In the genomic region with DNA sequence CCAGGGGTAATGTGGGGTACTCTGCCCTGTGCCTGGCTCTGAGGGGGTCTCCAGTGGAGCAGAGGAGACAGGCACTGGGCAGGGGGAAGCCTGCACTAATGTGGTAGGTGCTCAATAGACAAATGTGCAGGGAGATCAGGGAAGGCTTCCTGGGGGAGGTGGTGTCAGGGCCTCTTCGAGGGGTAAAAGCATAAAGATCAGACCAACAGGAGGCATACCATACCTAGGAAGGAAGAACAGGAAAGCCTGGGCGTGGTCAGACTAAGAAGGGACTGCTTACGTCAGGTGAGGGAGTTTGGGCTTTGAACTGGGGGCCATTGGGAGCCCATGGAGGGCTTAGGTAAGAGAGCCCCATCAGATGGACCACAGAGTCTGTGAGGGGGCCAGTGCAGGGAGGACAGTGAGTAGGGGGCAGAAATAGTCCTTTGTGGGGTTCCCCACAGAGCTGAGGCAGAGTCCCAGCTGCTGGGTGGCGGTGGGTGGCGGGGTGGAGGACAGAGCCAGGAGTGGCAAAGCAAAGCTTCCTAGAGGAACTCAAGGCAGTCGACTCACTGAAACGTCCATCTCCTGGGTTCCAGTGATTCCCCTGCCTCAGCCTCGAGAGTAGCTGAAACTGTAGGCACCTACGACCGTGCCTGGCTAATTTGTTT, we compare ENCODE assay signal across 15 cellular contexts. TPM values are rescaled to one million over a fixed set of nuclear protein-coding genes. Genes with fewer than 3 reads are reported as not detected.
DNase-seq lines count a peak whose midpoint lies in the region; ATAC-seq, FAIRE-seq and TF ChIP-seq lines count a peak whose summit lies in the region.
"Had no signal": no experiment of that assay in that cellular context is flagged by ENCODE, and none has a peak within 500 bp of the region (broad histone marks: within the 10 kb centered on the region; RNA-seq: fewer than 3 reads in every experiment).

No MANE protein-coding gene starts in this region.

- CTCF ChIA-PET in HepG2 (lab: Yijun Ruan, JAX; ENCODE audit: low intra/inter-chr PET ratio, low total read pairs), result no interaction called here

- TF ChIP-seq CTCF in HepG2 (CRISPR knock-in tag; IDR thresholded peaks at IDR 0.05) (no peak), right lobe of liver (IDR thresholded peaks at IDR 0.05) (no peak), bronchial epithelial cell (IDR thresholded peaks at IDR 0.05; ENCODE audit: insufficient read depth, low read length, severe bottlenecking) (no peak)

- in situ Hi-C loops in HepG2 (cut with HindIII; ENCODE audit: extremely low pct_ligation_motif_present, low pct_unique_long_range_greater_than_20kb), result no loop called here

- DNase-seq in HepG2 (ENCODE audit: low spot score), result no peak
- no peak for DNase-seq in right lobe of liver
- peak; percentile 52 for DNase-seq in Karpas-422
- DNase-seq in bronchial epithelial cell (ENCODE audit: low read depth), result peak; percentile 12
- no peak for DNase-seq in activated gamma-delta T cell (lab: John Stamatoyannopoulos, UW)
- no peak for DNase-seq in NCI-H446 treated with DMSO at 0.1 percent for 48 hours (lab: John Stamatoyannopoulos, UW)
- DNase-seq: activated CD4-positive, alpha-beta T cell treated with anti-CD3 and anti-CD28 coated beads for 36 hours; C1 segment of cervical spinal cord; NCI-H2029 treated with DMSO at 0.1 percent for 48 hours had no signal

- no peaks in the 10 kb centered on the region for H3K27me3 ChIP-seq in HepG2 (ENCODE audit: control insufficient read depth in 1 of 2, insufficient read depth in 2 of 2, low read length in 2 of 2)
- no peaks in the 10 kb centered on the region for H3K27me3 ChIP-seq in right lobe of liver
- H3K27me3 ChIP-seq in Karpas-422 (ENCODE audit: low read length), result no peaks in the 10 kb centered on the region
- H3K27me3 ChIP-seq in bronchial epithelial cell (ENCODE audit: control insufficient read depth, insufficient read depth, low read length), result no peaks in the 10 kb centered on the region

- H3K4me3 ChIP-seq in HepG2 (replicated peaks in 1 of 3; ENCODE audit: insufficient read depth in 1 of 3, low read depth in 2 of 3, low read length in 3 of 3), result peak overlapping the region in 1 of 3 experiments; percentile 27; a peak in 1 of 6 replicates
- H3K4me3 ChIP-seq in right lobe of liver, result no peak overlapping the region
- no peak overlapping the region for H3K4me3 ChIP-seq in Karpas-422 (ENCODE audit: low read length)
- H3K4me3 ChIP-seq in bronchial epithelial cell (ENCODE audit: low read depth, low read length), result no peak overlapping the region

- FAIRE-seq in HepG2 (lab: Jason Lieb, UNC) (no peak), bronchial epithelial cell (lab: Jason Lieb, UNC) (no peak)

- TF ChIP-seq POLR2A in HepG2 (IDR thresholded peaks at IDR 0.05; ENCODE audit: insufficient read depth in 1 of 2, low read depth in 2 of 2, low read length in 2 of 2), result no peak
- no peak for TF ChIP-seq POLR2A in right lobe of liver (IDR thresholded peaks at IDR 0.05)

- no peak for TF ChIP-seq EP300 in HepG2 (IDR thresholded peaks at IDR 0.05; ENCODE audit: low read depth in 2 of 2, low read length in 2 of 2)
- TF ChIP-seq EP300 in HepG2 (CRISPR knock-in tag; IDR thresholded peaks at IDR 0.05; ENCODE audit: borderline replicate concordance), result no peak

- H3K9me2 ChIP-seq in Karpas-422 (replicated peaks; ENCODE audit: insufficient read depth, low read length), result no peaks in the 10 kb centered on the region

- H3K36me3 ChIP-seq in HepG2 (replicated peaks in 1 of 2; ENCODE audit: control insufficient read depth in 1 of 2, insufficient read depth in 2 of 2, low read length in 2 of 2) (no peaks in the 10 kb centered on the region), right lobe of liver (no peaks in the 10 kb centered on the region), Karpas-422 (ENCODE audit: insufficient read depth, low read length) (no peaks in the 10 kb centered on the region), bronchial epithelial cell (ENCODE audit: control insufficient read depth, insufficient read depth, low read length) (no peaks in the 10 kb centered on the region)

- H3K9me3 ChIP-seq in HepG2 (ENCODE audit: low read length) (no peaks in the 10 kb centered on the region), right lobe of liver (no peaks in the 10 kb centered on the region), Karpas-422 (ENCODE audit: low read length) (no peaks in the 10 kb centered on the region)

- peak overlapping the region; percentile 68 for H3K4me2 ChIP-seq in HepG2 (ENCODE audit: low read depth, low read length)
- no peak overlapping the region for H3K4me2 ChIP-seq in Karpas-422 (ENCODE audit: low read depth, low read length, poor library complexity, severe bottlenecking)

- POLR2A ChIA-PET in HepG2 (lab: Yijun Ruan, JAX), result interaction anchor here (1.3 kb wide), 1 partner anchor 12 kb away, joined by 4 read pairs; no protein-coding TSS in a partner anchor

- intact Hi-C loops in HepG2 (cut with micrococcal nuclease; ENCODE audit: unreplicated experiment) (no loop called here), right lobe of liver (cut with DNase I) (no loop called here)

- H3K27ac ChIP-seq in HepG2 (ENCODE audit: extremely low read length, insufficient read depth, low read length), result no peak overlapping the region
- no peak overlapping the region for H3K27ac ChIP-seq in right lobe of liver
- H3K27ac ChIP-seq in Karpas-422 (ENCODE audit: low read length), result no peak overlapping the region

- H4K20me1 ChIP-seq in HepG2 (ENCODE audit: insufficient read depth, low read length), result no peaks in the 10 kb centered on the region
- no peaks in the 10 kb centered on the region; the same call in 1 of the 2 replicates for H4K20me1 ChIP-seq in Karpas-422 (ENCODE audit: insufficient read depth, low read depth, low read length)

- H3K9ac ChIP-seq in HepG2 (ENCODE audit: insufficient read depth, low read depth, low read length) (peak overlapping the region; percentile 26; the same call in 1 of the 2 replicates), Karpas-422 (ENCODE audit: low read length) (no peak overlapping the region)

- no peak for ATAC-seq in HepG2
- no peak for ATAC-seq in right lobe of liver
- ATAC-seq in HG03439 (IDR thresholded peaks at IDR 0.05; ENCODE audit: unreplicated experiment), result no peak
- ATAC-seq: activated CD4-positive, alpha-beta T cell treated with anti-CD3 and anti-CD28 coated beads for 36 hours; esophagus mucosa had no signal

- 44% methylated on average over 8 of the region's 10 CpGs for WGBS in HepG2 (ENCODE audit: low lambda C conversion rate)
- 53% methylated on average over 5 of the region's 10 CpGs for WGBS in right lobe of liver (ENCODE audit: insufficient coverage, low coverage, low lambda C conversion rate, missing lambda C conversion rate)

- peaks cover 44% of the 10 kb centered on the region for H3K4me1 ChIP-seq in HepG2 (ENCODE audit: insufficient read depth, low read length)
- H3K4me1 ChIP-seq in right lobe of liver, result peaks cover 0 to 12% (median 0%) of the 10 kb centered on the region in 4 donors
- H3K4me1 ChIP-seq in Karpas-422 (ENCODE audit: low read length), result no peaks in the 10 kb centered on the region

- H2AFZ ChIP-seq in HepG2 (ENCODE audit: low read length) (no peak overlapping the region), Karpas-422 (ENCODE audit: low read length) (no peak overlapping the region)

- no peak for TF ChIP-seq RAD21 in HepG2 (CRISPR knock-in tag; IDR thresholded peaks at IDR 0.05)

- H3K79me2 ChIP-seq in HepG2 (ENCODE audit: insufficient read depth, low read length) (no peaks in the 10 kb centered on the region), Karpas-422 (ENCODE audit: low read length) (no peaks in the 10 kb centered on the region)

- BruUV-seq in HepG2 (replicated peaks; lab: Mats Ljungman, UMichigan), result no TSS peak

RNA-seq across cellular contexts. Expression of a gene that starts 8.8 kb away (rescaled TPM):
- total RNA-seq in HepG2 (2016; rRNA removed; fragmentation: Illumina TruSeq; extraction: Trizol), result 0.07 TPM in 2 replicates
- total RNA-seq in HepG2 (2016; cell fraction: cytosol; rRNA removed; fragmentation: Illumina TruSeq; extraction: Trizol; ENCODE audit: low read depth), result 0.30 TPM in 1 of 2 replicates, not detected in the other
- total RNA-seq in HepG2 (2016; cell fraction: insoluble cytoplasmic fraction; rRNA removed; fragmentation: Illumina TruSeq; extraction: Trizol), result 0.09 and 0.30 TPM in 2 replicates
- total RNA-seq in HepG2 (2016; cell fraction: membrane; rRNA removed; fragmentation: Illumina TruSeq; extraction: Trizol), result 0.15 and 0.17 TPM in 2 replicates
- 0.09 and 0.22 TPM in 2 replicates for total RNA-seq in HepG2 (2016; cell fraction: nucleus; rRNA removed; fragmentation: Illumina TruSeq; extraction: Trizol)
- polyA plus RNA-seq in HepG2 (2011; rRNA removed), result 0.17 TPM in 2 replicates
- 0.05 and 0.13 TPM in 2 replicates for polyA plus RNA-seq in HepG2 (2011; cell fraction: cytosol; rRNA removed)
- polyA plus RNA-seq in HepG2 (2011; cell fraction: nucleus; rRNA removed), result 0.73 and 1.3 TPM in 2 replicates
- polyA plus RNA-seq in HepG2 (2012), result 1.5 and 1.8 TPM in 2 replicates
- 0.23 and 0.25 TPM in 2 replicates for polyA plus RNA-seq in HepG2 (2016; cell fraction: cytosol; fragmentation: Illumina TruSeq; extraction: Trizol; ENCODE audit: low read depth)
- polyA plus RNA-seq in HepG2 (2016; cell fraction: insoluble cytoplasmic fraction; fragmentation: Illumina TruSeq; extraction: Trizol; ENCODE audit: low read depth), result 0.54 and 0.83 TPM in 2 replicates
- 0.34 and 0.41 TPM in 2 replicates for polyA plus RNA-seq in HepG2 (2016; cell fraction: membrane; fragmentation: Illumina TruSeq; extraction: Trizol; ENCODE audit: low read depth)
- 1.3 and 1.5 TPM in 2 replicates for polyA plus RNA-seq in HepG2 (2016; cell fraction: nucleus; fragmentation: Illumina TruSeq; extraction: Trizol; ENCODE audit: insufficient read depth, low read depth)
- polyA minus RNA-seq in HepG2 (2011; rRNA and poly(A)+ RNA removed; ENCODE audit: low replicate concordance), result 0.34 TPM in 1 of 2 replicates, not detected in the other
- polyA minus RNA-seq in HepG2 (2011; cell fraction: cytosol; rRNA and poly(A)+ RNA removed), result 0.97 and 1.1 TPM in 2 replicates
- 0.25 and 0.26 TPM in 2 replicates for polyA minus RNA-seq in HepG2 (2011; cell fraction: nucleus; rRNA and poly(A)+ RNA removed)
- under 1 TPM in 4 of 6 experiments, not detected in 2; 0.07 to 0.37 (median 0.12) TPM for total RNA-seq in right lobe of liver
- total RNA-seq in Karpas-422 (2014; rRNA removed; shearing (Covaris generic); ENCODE audit: low replicate concordance), result not detected in 2 replicates
- total RNA-seq in bronchial epithelial cell, result 0.13 TPM in 1 of 2 replicates, not detected in the other
- total RNA-seq: RPMI7951, subcutaneous adipose tissue had no signal

RNA-seq across cellular contexts. Expression of a gene that starts 22.9 kb away (rescaled TPM):
- total RNA-seq in HepG2 (2016; rRNA removed; fragmentation: Illumina TruSeq; extraction: Trizol) (4.0 and 8.0 TPM in 2 replicates), right lobe of liver (1 to 10 TPM; 1.5 to 9.6 (median 3.5) TPM), bronchial epithelial cell (7.6 and 13.2 TPM in 2 replicates)
- 0.97 and 1.0 TPM in 2 replicates for total RNA-seq in HepG2 (2016; cell fraction: cytosol; rRNA removed; fragmentation: Illumina TruSeq; extraction: Trizol; ENCODE audit: low read depth)
- 4.0 and 9.1 TPM in 2 replicates for total RNA-seq in HepG2 (2016; cell fraction: insoluble cytoplasmic fraction; rRNA removed; fragmentation: Illumina TruSeq; extraction: Trizol)
- 2.2 and 3.4 TPM in 2 replicates for total RNA-seq in HepG2 (2016; cell fraction: membrane; rRNA removed; fragmentation: Illumina TruSeq; extraction: Trizol)
- total RNA-seq in HepG2 (2016; cell fraction: nucleus; rRNA removed; fragmentation: Illumina TruSeq; extraction: Trizol), result 7.5 and 8.2 TPM in 2 replicates
- 10.3 and 14.6 TPM in 2 replicates for polyA plus RNA-seq in HepG2 (2011; rRNA removed)
- polyA plus RNA-seq in HepG2 (2011; cell fraction: cytosol; rRNA removed), result 6.6 and 7.8 TPM in 2 replicates
- polyA plus RNA-seq in HepG2 (2011; cell fraction: nucleus; rRNA removed), result 7.6 and 8.4 TPM in 2 replicates
- 10.1 and 12.0 TPM in 2 replicates for polyA plus RNA-seq in HepG2 (2012)
- 0.41 and 0.42 TPM in 2 replicates for polyA plus RNA-seq in HepG2 (2016; cell fraction: cytosol; fragmentation: Illumina TruSeq; extraction: Trizol; ENCODE audit: low read depth)
- 2.8 and 3.6 TPM in 2 replicates for polyA plus RNA-seq in HepG2 (2016; cell fraction: insoluble cytoplasmic fraction; fragmentation: Illumina TruSeq; extraction: Trizol; ENCODE audit: low read depth)
- 0.65 and 1.00 TPM in 2 replicates for polyA plus RNA-seq in HepG2 (2016; cell fraction: membrane; fragmentation: Illumina TruSeq; extraction: Trizol; ENCODE audit: low read depth)
- 8.0 and 10.3 TPM in 2 replicates for polyA plus RNA-seq in HepG2 (2016; cell fraction: nucleus; fragmentation: Illumina TruSeq; extraction: Trizol; ENCODE audit: insufficient read depth, low read depth)
- 13.5 and 26.2 TPM in 2 replicates for polyA minus RNA-seq in HepG2 (2011; rRNA and poly(A)+ RNA removed; ENCODE audit: low replicate concordance)
- 10.5 and 13.4 TPM in 2 replicates for polyA minus RNA-seq in HepG2 (2011; cell fraction: cytosol; rRNA and poly(A)+ RNA removed)
- 5.5 and 7.0 TPM in 2 replicates for polyA minus RNA-seq in HepG2 (2011; cell fraction: nucleus; rRNA and poly(A)+ RNA removed)
- not detected in 2 replicates for total RNA-seq in Karpas-422 (2014; rRNA removed; shearing (Covaris generic); ENCODE audit: low replicate concordance)
- total RNA-seq: activated CD4-positive, alpha-beta T cell treated with anti-CD3 and anti-CD28 coated beads for 36 hours; T-helper 1 cell treated with Interleukin-12 subunit alpha and Interleukin-12 subunit beta and Interleukin-4 antibody, amounts not matched to agents 30 ng/mL and 1 ng/mL, for 36 hours had no signal
- polyA plus RNA-seq: neural cell had no signal

RNA-seq across cellular contexts. Expression of a gene that starts 35.4 kb away (rescaled TPM):
- total RNA-seq in HepG2 (2016; rRNA removed; fragmentation: Illumina TruSeq; extraction: Trizol), result 1.3 and 1.7 TPM in 2 replicates
- 0.61 and 0.62 TPM in 2 replicates for total RNA-seq in HepG2 (2016; cell fraction: cytosol; rRNA removed; fragmentation: Illumina TruSeq; extraction: Trizol; ENCODE audit: low read depth)
- 1.1 and 1.6 TPM in 2 replicates for total RNA-seq in HepG2 (2016; cell fraction: insoluble cytoplasmic fraction; rRNA removed; fragmentation: Illumina TruSeq; extraction: Trizol)
- 1.6 and 1.7 TPM in 2 replicates for total RNA-seq in HepG2 (2016; cell fraction: membrane; rRNA removed; fragmentation: Illumina TruSeq; extraction: Trizol)
- 1.2 and 1.7 TPM in 2 replicates for total RNA-seq in HepG2 (2016; cell fraction: nucleus; rRNA removed; fragmentation: Illumina TruSeq; extraction: Trizol)
- 2.4 and 3.1 TPM in 2 replicates for polyA plus RNA-seq in HepG2 (2011; rRNA removed)
- 2.1 and 2.9 TPM in 2 replicates for polyA plus RNA-seq in HepG2 (2011; cell fraction: cytosol; rRNA removed)
- polyA plus RNA-seq in HepG2 (2011; cell fraction: nucleus; rRNA removed), result 8.0 and 8.2 TPM in 2 replicates
- 3.2 TPM in 2 replicates for polyA plus RNA-seq in HepG2 (2012)
- 0.58 and 0.84 TPM in 2 replicates for polyA plus RNA-seq in HepG2 (2016; cell fraction: cytosol; fragmentation: Illumina TruSeq; extraction: Trizol; ENCODE audit: low read depth)
- polyA plus RNA-seq in HepG2 (2016; cell fraction: insoluble cytoplasmic fraction; fragmentation: Illumina TruSeq; extraction: Trizol; ENCODE audit: low read depth), result 1.7 and 2.0 TPM in 2 replicates
- polyA plus RNA-seq in HepG2 (2016; cell fraction: membrane; fragmentation: Illumina TruSeq; extraction: Trizol; ENCODE audit: low read depth), result 1.4 and 1.6 TPM in 2 replicates
- polyA plus RNA-seq in HepG2 (2016; cell fraction: nucleus; fragmentation: Illumina TruSeq; extraction: Trizol; ENCODE audit: insufficient read depth, low read depth), result 3.6 and 4.8 TPM in 2 replicates
- 6.3 and 14.8 TPM in 2 replicates for polyA minus RNA-seq in HepG2 (2011; rRNA and poly(A)+ RNA removed; ENCODE audit: low replicate concordance)
- 1.1 and 1.3 TPM in 2 replicates for polyA minus RNA-seq in HepG2 (2011; cell fraction: cytosol; rRNA and poly(A)+ RNA removed)
- 1.9 and 2.9 TPM in 2 replicates for polyA minus RNA-seq in HepG2 (2011; cell fraction: nucleus; rRNA and poly(A)+ RNA removed)
- total RNA-seq in right lobe of liver, result 1 to 10 TPM; 3.7 to 6.3 (median 4.9) TPM
- 6.0 and 8.9 TPM in 2 replicates for total RNA-seq in Karpas-422 (2014; rRNA removed; shearing (Covaris generic); ENCODE audit: low replicate concordance)
- 9.2 and 19.5 TPM in 2 replicates for total RNA-seq in bronchial epithelial cell

RNA-seq across cellular contexts. Expression of a gene that starts 38.3 kb away (rescaled TPM):
- total RNA-seq in HepG2 (2016; rRNA removed; fragmentation: Illumina TruSeq; extraction: Trizol) (8.7 and 10.8 TPM in 2 replicates), right lobe of liver (10 to 100 TPM in 5 of 6 experiments, 1 to 10 TPM in 1; 9.7 to 22.1 (median 15.6) TPM), bronchial epithelial cell (10.0 and 11.9 TPM in 2 replicates)
- 3.9 and 4.1 TPM in 2 replicates for total RNA-seq in HepG2 (2016; cell fraction: cytosol; rRNA removed; fragmentation: Illumina TruSeq; extraction: Trizol; ENCODE audit: low read depth)
- 7.6 and 11.7 TPM in 2 replicates for total RNA-seq in HepG2 (2016; cell fraction: insoluble cytoplasmic fraction; rRNA removed; fragmentation: Illumina TruSeq; extraction: Trizol)
- 11.5 and 13.1 TPM in 2 replicates for total RNA-seq in HepG2 (2016; cell fraction: membrane; rRNA removed; fragmentation: Illumina TruSeq; extraction: Trizol)
- 8.3 and 8.5 TPM in 2 replicates for total RNA-seq in HepG2 (2016; cell fraction: nucleus; rRNA removed; fragmentation: Illumina TruSeq; extraction: Trizol)
- 9.0 and 14.8 TPM in 2 replicates for polyA plus RNA-seq in HepG2 (2011; rRNA removed)
- polyA plus RNA-seq in HepG2 (2011; cell fraction: cytosol; rRNA removed), result 8.8 and 11.2 TPM in 2 replicates
- 42.0 and 50.6 TPM in 2 replicates for polyA plus RNA-seq in HepG2 (2011; cell fraction: nucleus; rRNA removed)
- polyA plus RNA-seq in HepG2 (2012), result 17.3 and 19.9 TPM in 2 replicates
- polyA plus RNA-seq in HepG2 (2016; cell fraction: cytosol; fragmentation: Illumina TruSeq; extraction: Trizol; ENCODE audit: low read depth), result 3.9 and 4.4 TPM in 2 replicates
- 10.5 and 15.1 TPM in 2 replicates for polyA plus RNA-seq in HepG2 (2016; cell fraction: insoluble cytoplasmic fraction; fragmentation: Illumina TruSeq; extraction: Trizol; ENCODE audit: low read depth)
- polyA plus RNA-seq in HepG2 (2016; cell fraction: membrane; fragmentation: Illumina TruSeq; extraction: Trizol; ENCODE audit: low read depth), result 8.5 and 10.6 TPM in 2 replicates
- polyA plus RNA-seq in HepG2 (2016; cell fraction: nucleus; fragmentation: Illumina TruSeq; extraction: Trizol; ENCODE audit: insufficient read depth, low read depth), result 25.7 and 31.5 TPM in 2 replicates
- polyA minus RNA-seq in HepG2 (2011; rRNA and poly(A)+ RNA removed; ENCODE audit: low replicate concordance), result 17.6 and 23.5 TPM in 2 replicates
- 10.0 and 13.0 TPM in 2 replicates for polyA minus RNA-seq in HepG2 (2011; cell fraction: cytosol; rRNA and poly(A)+ RNA removed)
- polyA minus RNA-seq in HepG2 (2011; cell fraction: nucleus; rRNA and poly(A)+ RNA removed), result 11.2 and 11.7 TPM in 2 replicates
- 10.4 and 14.4 TPM in 2 replicates for total RNA-seq in Karpas-422 (2014; rRNA removed; shearing (Covaris generic); ENCODE audit: low replicate concordance)

RNA-seq across cellular contexts. Expression of a gene that starts 49.2 kb away (rescaled TPM):
- total RNA-seq in HepG2 (2016; rRNA removed; fragmentation: Illumina TruSeq; extraction: Trizol) (0.83 and 1.0 TPM in 2 replicates), right lobe of liver (1 to 10 TPM in 3 of 6 experiments, under 1 TPM in 3; 0.42 to 2.9 (median 1.3) TPM), bronchial epithelial cell (1.8 and 1.9 TPM in 2 replicates)
- total RNA-seq in HepG2 (2016; cell fraction: cytosol; rRNA removed; fragmentation: Illumina TruSeq; extraction: Trizol; ENCODE audit: low read depth), result 3.2 and 3.7 TPM in 2 replicates
- total RNA-seq in HepG2 (2016; cell fraction: insoluble cytoplasmic fraction; rRNA removed; fragmentation: Illumina TruSeq; extraction: Trizol), result 0.56 and 1.1 TPM in 2 replicates
- 1.6 and 2.1 TPM in 2 replicates for total RNA-seq in HepG2 (2016; cell fraction: membrane; rRNA removed; fragmentation: Illumina TruSeq; extraction: Trizol)
- 0.81 TPM in 1 of 2 replicates, not detected in the other for total RNA-seq in HepG2 (2016; cell fraction: nucleus; rRNA removed; fragmentation: Illumina TruSeq; extraction: Trizol)
- 0.14 and 0.20 TPM in 2 replicates for polyA plus RNA-seq in HepG2 (2011; rRNA removed)
- polyA plus RNA-seq in HepG2 (2011; cell fraction: cytosol; rRNA removed), result 0.25 and 0.55 TPM in 2 replicates
- 1.0 and 1.6 TPM in 2 replicates for polyA plus RNA-seq in HepG2 (2011; cell fraction: nucleus; rRNA removed)
- polyA plus RNA-seq in HepG2 (2012), result 0.25 and 0.69 TPM in 2 replicates
- polyA plus RNA-seq in HepG2 (2016; cell fraction: cytosol; fragmentation: Illumina TruSeq; extraction: Trizol; ENCODE audit: low read depth), result 7.2 and 8.1 TPM in 2 replicates
- 0.49 and 1.4 TPM in 2 replicates for polyA plus RNA-seq in HepG2 (2016; cell fraction: insoluble cytoplasmic fraction; fragmentation: Illumina TruSeq; extraction: Trizol; ENCODE audit: low read depth)
- 4.1 and 4.2 TPM in 2 replicates for polyA plus RNA-seq in HepG2 (2016; cell fraction: membrane; fragmentation: Illumina TruSeq; extraction: Trizol; ENCODE audit: low read depth)
- 0.90 and 1.3 TPM in 2 replicates for polyA plus RNA-seq in HepG2 (2016; cell fraction: nucleus; fragmentation: Illumina TruSeq; extraction: Trizol; ENCODE audit: insufficient read depth, low read depth)
- polyA minus RNA-seq in HepG2 (2011; rRNA and poly(A)+ RNA removed; ENCODE audit: low replicate concordance), result 0.30 and 1.5 TPM in 2 replicates
- not detected in 2 replicates for polyA minus RNA-seq in HepG2 (2011; cell fraction: cytosol; rRNA and poly(A)+ RNA removed)
- not detected in 2 replicates for polyA minus RNA-seq in HepG2 (2011; cell fraction: nucleus; rRNA and poly(A)+ RNA removed)
- not detected in 2 replicates for total RNA-seq in Karpas-422 (2014; rRNA removed; shearing (Covaris generic); ENCODE audit: low replicate concordance)
- total RNA-seq: subcutaneous adipose tissue had no signal
- polyA plus RNA-seq: neural cell had no signal

Comparison
In these comparisons a context has a peak if more than half of its experiments do, and no peak if none do; other contexts are left out.
1. DNase-seq: peak in Karpas-422 (single experiment) and bronchial epithelial cell (single experiment); none in HepG2 (single experiment), right lobe of liver (0 of 3), activated gamma-delta T cell (single experiment) and NCI-H446 treated with DMSO at 0.1 percent for 48 hours (single experiment).